Comparison of ENCODE assay signal across 33 cellular contexts in genomic region chr9:14086495-14086894, GRCh38.
"Had no signal": no experiment of that assay in that cellular context is flagged by ENCODE, and none has a peak within 500 bp of the region (broad histone marks: within the 10 kb centered on the region; RNA-seq: fewer than 3 reads in every experiment).

No MANE protein-coding gene starts in this region.

- H3K27me3 ChIP-seq: adrenal gland, ascending aorta, body of pancreas, brain microvascular endothelial cell, breast epithelium, cardiac muscle cell had no signal

- ATAC-seq: activated naive CD4-positive, alpha-beta T cell treated with anti-CD3 and anti-CD28 coated beads, Interleukin-2, amount 50 U/mL, for 72 hours; activated naive CD8-positive, alpha-beta T cell treated with anti-CD3 and anti-CD28 coated beads, Interleukin-2, amount 50 U/mL, for 24 hours; activated T-cell treated with anti-CD3 and anti-CD28 coated beads, Interleukin-2, amount 50 U/mL, for 4 hours; activated T-cell treated with anti-CD3 and anti-CD28 coated beads, Interleukin-2, amount 50 U/mL, for 72 hours; activated T-helper 17 cell treated with anti-CD3 and anti-CD28 coated beads, Interleukin-2, amount 50 U/mL, for 72 hours; body of pancreas had no signal

- H3K9me3 ChIP-seq: adrenal gland, ascending aorta, breast epithelium had no signal

- H3K4me3 ChIP-seq: adrenal gland, ascending aorta, body of pancreas, breast epithelium, cardiac muscle cell had no signal

- FAIRE-seq: astrocyte, bronchial epithelial cell had no signal

- H3K36me3 ChIP-seq: ascending aorta, brain microvascular endothelial cell, breast epithelium, cardiac muscle cell had no signal

- H3K4me1 ChIP-seq: adrenal gland, breast epithelium had no signal

- DNase-seq: activated effector memory CD4-positive, alpha-beta T cell treated with anti-CD3 and anti-CD28 coated beads, Interleukin-2, amount 50 U/mL, for 16 hours; activated effector memory CD4-positive, alpha-beta T cell treated with Interleukin-2 at 50 U/mL for 16 hours; activated gamma-delta T cell; activated gamma-delta T cell treated with Interleukin-2 at 50 U/mL for 16 hours; activated naive CD4-positive, alpha-beta T cell; activated naive CD4-positive, alpha-beta T cell treated with anti-CD3 and anti-CD28 coated beads for 36 hours; activated naive CD4-positive, alpha-beta T cell treated with anti-CD3 and anti-CD28 coated beads, Interleukin-2, amount 10 ng/mL, durations not matched to agents 7 days and 5 days; activated naive CD4-positive, alpha-beta T cell treated with anti-CD3 and anti-CD28 coated beads, Interleukin-2, amount 50 U/mL, for 16 hours; activated naive CD4-positive, alpha-beta T cell treated with Interleukin-2 at 50 U/mL for 16 hours; activated naive CD8-positive, alpha-beta T cell treated with anti-CD3 and anti-CD28 coated beads for 36 hours; activated naive CD8-positive, alpha-beta T cell treated with anti-CD3 and anti-CD28 coated beads, Interleukin-2, amount 10 ng/mL, durations not matched to agents 7 days and 5 days; activated naive CD8-positive, alpha-beta T cell treated with anti-CD3 and anti-CD28 coated beads, Interleukin-2, amount 50 U/mL, for 24 hours; activated T-cell treated with anti-CD3 and anti-CD28 coated beads, Interleukin-2, amount 50 U/mL, for 24 hours; activated T-cell treated with anti-CD3 and anti-CD28 coated beads, Interleukin-2, amount 50 U/mL, for 4 hours; activated T-cell treated with anti-CD3 and anti-CD28 coated beads, Interleukin-2, amount 50 U/mL, for 48 hours; activated T-cell treated with anti-CD3 and anti-CD28 coated beads, Interleukin-2, amount 50 U/mL, for 72 hours; adrenal gland; amniotic stem cell; amygdala; anterior cingulate cortex; aorta; body of pancreas; brain microvascular endothelial cell; caudate nucleus; central memory CD4-positive, alpha-beta T cell; cerebellar nuclear complex had no signal

- H3K27ac ChIP-seq: adrenal gland, ascending aorta, body of pancreas, brain microvascular endothelial cell, breast epithelium, cardiac muscle cell had no signal
